1 cellular context compared by ENCODE assay signal in genomic region chr1:54480201-54480848, GRCh38.
TF ChIP-seq lines count a peak whose summit lies in the region.

No MANE protein-coding gene starts in this region.

TF ChIP-seq in K562, 482 proteins besides CTCF, POLR2A, EP300 and RAD21 (continued from another document):
- TF ChIP-seq SMAD4 (CRISPR knock-in tag; conservative IDR thresholded peaks at IDR 0.05) (0 out of 2 replicates have a peak, but pooled peaks have one; percentile 14), STAG1 (CRISPR knock-in tag; IDR thresholded peaks at IDR 0.05; ENCODE audit: borderline replicate concordance) (no peak), CREB3L1 (IDR thresholded peaks at IDR 0.05; ENCODE audit: borderline replicate concordance, low read depth) (0 out of 2 replicates have a peak, but pooled peaks have one; percentile 16)
